ENCODE assay signal across 1 cellular context in the genomic region with DNA sequence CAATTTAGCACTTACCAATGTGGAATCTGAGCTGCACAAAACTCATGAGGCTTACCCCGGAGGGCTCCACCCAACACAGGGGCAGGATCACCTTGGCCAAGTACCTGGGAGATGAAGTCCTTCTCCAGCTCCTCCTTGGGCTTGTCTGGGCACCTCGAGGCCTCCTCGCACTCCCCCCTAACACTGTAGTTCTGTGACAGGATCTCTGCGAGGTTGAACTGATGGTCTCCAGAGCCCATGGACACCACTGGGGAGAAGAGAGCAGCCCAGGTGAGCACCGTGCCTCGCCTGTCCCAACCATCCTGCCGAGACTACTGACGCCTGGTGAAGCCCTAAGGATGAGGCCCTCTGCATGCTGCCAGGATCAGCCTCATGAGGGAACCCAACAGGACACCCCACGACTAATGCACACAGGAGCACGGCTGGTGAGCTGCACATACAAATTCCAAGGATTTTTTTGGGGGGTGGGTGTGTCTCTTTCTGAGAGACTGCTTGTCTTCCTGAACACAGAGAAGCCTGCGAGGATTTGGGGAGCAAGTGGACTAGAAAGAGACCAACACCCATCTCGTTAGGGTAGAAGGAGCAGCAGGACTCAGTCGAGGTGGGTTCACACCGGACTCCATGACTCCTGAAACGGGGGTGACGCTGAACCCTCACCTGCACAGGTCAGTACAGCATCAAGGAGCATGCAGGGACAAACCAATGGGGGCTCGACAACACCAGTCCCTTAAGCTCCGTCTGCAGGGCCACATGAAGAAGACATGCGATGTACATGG.
TF ChIP-seq lines count a peak whose summit lies in the region.

No MANE protein-coding gene starts in this region.

TF ChIP-seq in GM23338, 12 proteins besides CTCF, POLR2A, EP300 and RAD21 (continued from another document):
- TF ChIP-seq REST (IDR thresholded peaks at IDR 0.05; ENCODE audit: unreplicated experiment) (no peak), EZH2phosphoT487 (IDR thresholded peaks at IDR 0.05; ENCODE audit: unreplicated experiment) (no peak), JUNB (IDR thresholded peaks at IDR 0.05; ENCODE audit: unreplicated experiment) (no peak), ZNF114 (CRISPR knock-in tag; IDR thresholded peaks at IDR 0.05) (no peak), ZNF462 (CRISPR knock-in tag; IDR thresholded peaks at IDR 0.05) (no peak)
